ENCODE assay signal across 1 cellular context in genomic region chr22:35398574-35398973, GRCh38.
TF ChIP-seq lines count a peak whose summit lies in the region.

No MANE protein-coding gene starts in this region.

TF ChIP-seq in GM12878, 131 proteins besides CTCF, POLR2A, EP300 and RAD21:
- TF ChIP-seq RELB (IDR thresholded peaks at IDR 0.05; ENCODE audit: low read depth) = no peak
- TF ChIP-seq RUNX3 (IDR thresholded peaks at IDR 0.05; ENCODE audit: low read length) = no peak
- TF ChIP-seq SREBF1 (IDR thresholded peaks at IDR 0.05; ENCODE audit: low read length) = no peak
- no peak for TF ChIP-seq FOXK2 (IDR thresholded peaks at IDR 0.05)
- no peak for TF ChIP-seq CBFB (IDR thresholded peaks at IDR 0.05; ENCODE audit: low read depth)
- no peak for TF ChIP-seq PAX5 (IDR thresholded peaks at IDR 0.05; ENCODE audit: borderline replicate concordance, low read depth, low read length)
